ENCODE assay signal across 9 cellular contexts in genomic region chr4:122710434-122711308, GRCh38. TPM values are rescaled to one million over a fixed set of nuclear protein-coding genes. Genes with fewer than 3 reads are reported as not detected.
DNase-seq lines count a peak whose midpoint lies in the region; ATAC-seq and TF ChIP-seq lines count a peak whose summit lies in the region.
"Had no signal": no experiment of that assay in that cellular context is flagged by ENCODE, and none has a peak within 500 bp of the region (broad histone marks: within the 10 kb centered on the region; RNA-seq: fewer than 3 reads in every experiment).

No MANE protein-coding gene starts in this region.

- peak overlapping the region; percentile 38 for H3K27ac ChIP-seq in osteoblast (ENCODE audit: low read depth, low read length)
- H3K27ac ChIP-seq: 22Rv1 had no signal

- no peaks in the 10 kb centered on the region for H4K20me1 ChIP-seq in osteoblast (ENCODE audit: insufficient read depth, low read length)

- no peaks in the 10 kb centered on the region for H3K27me3 ChIP-seq in osteoblast (ENCODE audit: insufficient read depth, low read length)

- H2AFZ ChIP-seq in osteoblast (ENCODE audit: low read length) = peak overlapping the region; percentile 59

- H3K9me3 ChIP-seq in T-helper 17 cell (ENCODE audit: control insufficient read depth, low read length, poor library complexity, severe bottlenecking) (no peaks in the 10 kb centered on the region), osteoblast (ENCODE audit: low read depth, low read length) (no peaks in the 10 kb centered on the region)

- peaks cover 9% of the 10 kb centered on the region for H3K4me1 ChIP-seq in osteoblast (ENCODE audit: insufficient read depth, low read length)

- H3K4me2 ChIP-seq in osteoblast (ENCODE audit: insufficient read depth, low read length) = peak overlapping the region; percentile 77

- no peak for TF ChIP-seq CTCF in osteoblast (IDR thresholded peaks at IDR 0.05; ENCODE audit: extremely low read depth, low read depth, low read length)

- H3K36me3 ChIP-seq in osteoblast (ENCODE audit: insufficient read depth, low read length) = no peaks in the 10 kb centered on the region

- H3K36me3 Mint-ChIP-seq in T-helper 17 cell (ENCODE audit: low read depth) = no peaks in the 10 kb centered on the region

- H3K27ac Mint-ChIP-seq in T-helper 17 cell = peak overlapping the region; percentile 2

- H3K4me3 Mint-ChIP-seq in T-helper 17 cell = no peak overlapping the region

- H3K4me1 Mint-ChIP-seq in T-helper 17 cell = peaks cover 8% of the 10 kb centered on the region

- peak overlapping the region; percentile 49 for H3K4me3 ChIP-seq in osteoblast (ENCODE audit: insufficient read depth, low read length)

- peak; percentile 1 for DNase-seq in NCI-H510A treated with DMSO at 0.1 percent for 48 hours (lab: John Stamatoyannopoulos, UW)
- DNase-seq in NCI-H510A (lab: John Stamatoyannopoulos, UW) = no peak
- no peak for DNase-seq in T-helper 17 cell
- DNase-seq in osteoblast (ENCODE audit: insufficient read length, low spot score, missing footprints) = no peak
- DNase-seq in foreskin melanocyte = no peak
- no peak for DNase-seq in nucleus accumbens (lab: John Stamatoyannopoulos, UW)

- peaks cover 52% of the 10 kb centered on the region for H3K27me3 Mint-ChIP-seq in T-helper 17 cell

- H3K79me2 ChIP-seq in osteoblast (ENCODE audit: insufficient read depth, low read length) = no peaks in the 10 kb centered on the region

- ATAC-seq in HG02852 (IDR thresholded peaks at IDR 0.05; ENCODE audit: unreplicated experiment) = peak; percentile 82
- peak; percentile 35 for ATAC-seq in T-helper 17 cell
- no peak for ATAC-seq in GM21381 (IDR thresholded peaks at IDR 0.05; ENCODE audit: unreplicated experiment)

RNA-seq across cellular contexts. Expression of gene BBS12, which starts 21.8 kb away (rescaled TPM):
- total RNA-seq in T-helper 17 cell (1 to 10 TPM; 1.4 to 1.6 TPM), osteoblast (9.4 and 10.6 TPM in 2 replicates)
